In the genomic region with DNA sequence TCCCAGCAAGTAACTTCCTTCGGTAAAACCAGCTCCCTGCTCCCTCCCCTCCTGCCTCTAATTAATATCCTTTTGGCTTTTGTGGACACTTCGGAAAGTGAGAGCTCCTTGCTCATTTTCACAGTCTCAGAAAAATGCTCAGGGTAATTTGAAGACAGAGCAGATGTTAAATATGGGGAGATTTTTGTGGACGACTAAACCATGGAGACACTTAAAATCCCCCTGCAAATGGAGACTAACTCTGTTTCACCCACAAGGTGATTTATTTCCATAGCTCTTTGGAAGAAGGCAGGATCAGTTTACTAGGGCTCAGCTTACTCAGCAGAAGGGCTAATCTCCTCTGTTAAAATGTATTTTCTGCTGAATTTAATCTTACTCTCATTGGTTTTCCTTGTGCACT, we compare ENCODE assay signal across 10 cellular contexts.
"Had no signal": no experiment of that assay in that cellular context is flagged by ENCODE, and none has a peak within 500 bp of the region (broad histone marks: within the 10 kb centered on the region; RNA-seq: fewer than 3 reads in every experiment).

No MANE protein-coding gene starts in this region.

- H3K4me3 ChIP-seq: heart left ventricle, stomach, vagina had no signal

- FAIRE-seq: endothelial cell of umbilical vein, islet of Langerhans had no signal

- H3K9me3 ChIP-seq: heart left ventricle, stomach, vagina had no signal

- H3K36me3 ChIP-seq: heart left ventricle, stomach, vagina had no signal

- H3K27me3 ChIP-seq: vagina had no signal

- H3K27ac ChIP-seq: heart left ventricle, stomach, vagina had no signal

- H3K4me1 ChIP-seq: vagina had no signal

- DNase-seq: activated gamma-delta T cell treated with Interleukin-2 at 50 U/mL for 16 hours; activated naive CD8-positive, alpha-beta T cell treated with anti-CD3 and anti-CD28 coated beads, Interleukin-2, amount 10 ng/mL, durations not matched to agents 7 days and 5 days; activated T-cell treated with anti-CD3 and anti-CD28 coated beads, Interleukin-2, amount 50 U/mL, for 1 hour; anterior cingulate cortex; foreskin melanocyte; heart left ventricle; stomach had no signal
